Comparison of ENCODE assay signal across 25 cellular contexts in the genomic region with DNA sequence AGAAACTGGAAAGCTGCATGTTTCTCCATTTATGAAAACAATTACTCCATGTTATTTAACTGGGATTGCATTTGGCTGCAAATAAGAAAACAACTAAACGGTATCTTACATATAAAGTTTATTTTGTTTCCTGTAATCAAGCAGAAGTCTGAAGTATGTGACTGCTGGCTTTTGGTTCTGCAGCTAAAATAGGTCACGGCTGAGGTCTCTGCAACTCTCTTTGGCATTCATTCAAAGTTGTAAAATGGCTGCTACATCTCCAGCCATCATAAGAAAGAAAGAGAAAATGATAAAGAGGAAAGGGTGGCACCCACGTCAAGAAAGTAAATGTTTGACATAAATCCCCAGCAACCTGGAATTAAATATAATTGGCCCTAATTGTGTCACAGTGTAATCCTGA.
DNase-seq lines count a peak whose midpoint lies in the region; ATAC-seq and TF ChIP-seq lines count a peak whose summit lies in the region.
"Had no signal": no experiment of that assay in that cellular context is flagged by ENCODE, and none has a peak within 500 bp of the region (broad histone marks: within the 10 kb centered on the region; RNA-seq: fewer than 3 reads in every experiment).

No MANE protein-coding gene starts in this region.

- no peaks in the 10 kb centered on the region for H4K20me1 ChIP-seq in IMR-90 (ENCODE audit: insufficient read depth, low read length)

- no peak overlapping the region for H3K9ac ChIP-seq in IMR-90 (ENCODE audit: low read depth, low read length)

- no TSS peak for BruUV-seq in IMR-90 (replicated peaks; lab: Mats Ljungman, UMichigan)

- TF ChIP-seq CTCF in AG10803 (conservative IDR thresholded peaks at IDR 0.05; ENCODE audit: low read length) (no peak), IMR-90 (conservative IDR thresholded peaks at IDR 0.05; ENCODE audit: low read depth, low read length) (no peak), choroid plexus epithelial cell (conservative IDR thresholded peaks at IDR 0.05; ENCODE audit: low read depth, low read length) (no peak)

- TF ChIP-seq RAD21 in IMR-90 (IDR thresholded peaks at IDR 0.05; ENCODE audit: low read length), result no peak

- DNase-seq in AG10803 (ENCODE audit: low read depth), result peak; percentile 18
- DNase-seq in IMR-90, result no peak
- DNase-seq in choroid plexus epithelial cell (ENCODE audit: low read depth), result peak; percentile 68
- DNase-seq in left kidney (ENCODE audit: low read depth, low spot score), result peak; percentile 10
- DNase-seq in activated naive CD4-positive, alpha-beta T cell treated with anti-CD3 and anti-CD28 coated beads, Interleukin-2, amount 50 U/mL, for 16 hours, result no peak
- no peak for DNase-seq in MV-4-11 (lab: John Stamatoyannopoulos, UW)
- DNase-seq in activated CD4-positive, alpha-beta T cell treated with anti-CD3 and anti-CD28 coated beads for 4 hours, result no peak
- DNase-seq in NCI-H510A treated with DMSO at 0.1 percent for 48 hours (lab: John Stamatoyannopoulos, UW), result no peak
- DNase-seq: activated CD4-positive, alpha-beta T cell treated with anti-CD3 and anti-CD28 coated beads, Interleukin-2, amount 10 ng/mL, durations not matched to agents 24 days and 14 days; activated naive CD4-positive, alpha-beta T cell treated with anti-CD3 and anti-CD28 coated beads, Interleukin-2, amount 10 ng/mL, durations not matched to agents 7 days and 5 days; activated T-cell treated with anti-CD3 and anti-CD28 coated beads, Interleukin-2, amount 50 U/mL, for 72 hours; cerebellar nuclear complex; heart left ventricle; KBM-7; mucosa of descending colon; NCI-H187; NCI-H226; stimulated activated CD4-positive, alpha-beta T cell treated with anti-CD3 and anti-CD28 coated beads, Interleukin-2, amount 100 ng/mL, for 24 hours had no signal

- no peak overlapping the region for H2BK5ac ChIP-seq in IMR-90 (ENCODE audit: low read depth, low read length, poor library complexity, severe bottlenecking)

- no peak overlapping the region for H3K56ac ChIP-seq in IMR-90 (ENCODE audit: extremely low read depth, insufficient read depth, low read length)

- no peak overlapping the region for H4K91ac ChIP-seq in IMR-90 (ENCODE audit: insufficient read depth, low read depth, low read length)

- no peak for TF ChIP-seq POLR2A in IMR-90 (IDR thresholded peaks at IDR 0.05; ENCODE audit: low read depth, low read length)

- no peak overlapping the region for H2AFZ ChIP-seq in IMR-90 (replicated peaks; ENCODE audit: low read length, poor library complexity)

- H3K9me3 ChIP-seq in IMR-90 (ENCODE audit: control insufficient read depth, insufficient read depth, low read length), result no peaks in the 10 kb centered on the region
- H3K9me3 ChIP-seq: ascending aorta, heart left ventricle, mucosa of descending colon, SJSA1, suprapubic skin, vagina had no signal

- H2BK120ac ChIP-seq in IMR-90 (ENCODE audit: low read depth, low read length), result no peak overlapping the region

- WGBS in IMR-90 (ENCODE audit: extremely low coverage in 2 of 2, insufficient read length in 1 of 2), 2 experiments, result no CpG with 5 or more reads among the region's 3 CpGs

- H3K4me3 ChIP-seq in AG10803 (ENCODE audit: low read length) (no peak overlapping the region), IMR-90 (ENCODE audit: insufficient read depth, low read depth, low read length) (no peak overlapping the region), choroid plexus epithelial cell (ENCODE audit: low read depth, low read length) (no peak overlapping the region)
- H3K4me3 ChIP-seq: ascending aorta, heart left ventricle, mucosa of descending colon, SJSA1, suprapubic skin, vagina had no signal

- no peak overlapping the region for H2AK5ac ChIP-seq in IMR-90 (ENCODE audit: low read depth, low read length)

- no peak overlapping the region for H4K5ac ChIP-seq in IMR-90 (ENCODE audit: low read depth, low read length)

- intact Hi-C loops in IMR-90 (cut with micrococcal nuclease), result no loop called here

- no peak overlapping the region for H3K4ac ChIP-seq in IMR-90 (ENCODE audit: low read depth, low read length)

- H3K18ac ChIP-seq in IMR-90 (ENCODE audit: low read depth, low read length), result no peak overlapping the region

- H3K4me2 ChIP-seq in IMR-90 (ENCODE audit: low read depth, low read length), result no peak overlapping the region

- no peaks in the 10 kb centered on the region for H3K4me1 ChIP-seq in IMR-90 (ENCODE audit: control insufficient read depth, insufficient read depth, low read length)
- H3K4me1 ChIP-seq: ascending aorta, SJSA1, vagina had no signal

- no peak overlapping the region for H2BK20ac ChIP-seq in IMR-90 (ENCODE audit: low read depth, low read length)

- no peak overlapping the region for H2AK9ac ChIP-seq in IMR-90 (replicated peaks; ENCODE audit: low read depth, low read length, poor library complexity)

- ATAC-seq in IMR-90 (ENCODE audit: low read depth), result peak; percentile 27; the same call in 1 of the 2 replicates
- ATAC-seq: activated T-cell treated with anti-CD3 and anti-CD28 coated beads, Interleukin-2, amount 50 U/mL, for 72 hours; esophagus mucosa; mucosa of descending colon; Panc1; stimulated activated effector memory CD8-positive, alpha-beta T cell treated with anti-CD3 and anti-CD28 coated beads, Interleukin-12 subunit alpha, Interleukin-12 subunit beta, amount 100 ng/mL, for 72 hours had no signal

- no peak overlapping the region for H3K27ac ChIP-seq in IMR-90 (ENCODE audit: insufficient read depth, low read length)
- H3K27ac ChIP-seq: ascending aorta, SJSA1, suprapubic skin, vagina had no signal

- no peak overlapping the region for H2BK15ac ChIP-seq in IMR-90 (ENCODE audit: low read depth, low read length)

- POLR2A ChIA-PET in IMR-90 (lab: Charles Lee; ENCODE audit: unreplicated experiment), result no interaction called here

- no peaks in the 10 kb centered on the region for H3K79me1 ChIP-seq in IMR-90 (ENCODE audit: low read depth in 1 of 2, low read length in 2 of 2)

- dilution Hi-C loops in IMR-90 (cut with HindIII; ENCODE audit: low sequenced_read_pairs, unreplicated experiment), result no loop called here

- in situ Hi-C loops in IMR-90 (cut with MboI; ENCODE audit: low sequenced_read_pairs), result no loop called here

- no peak overlapping the region for H3K23ac ChIP-seq in IMR-90 (ENCODE audit: low read depth, low read length)

- no peaks in the 10 kb centered on the region for H3K36me3 ChIP-seq in IMR-90 (ENCODE audit: control insufficient read depth, insufficient read depth, low read length)
- H3K36me3 ChIP-seq: ascending aorta, heart left ventricle, SJSA1, suprapubic skin, vagina had no signal

- no peaks in the 10 kb centered on the region for H3K9me1 ChIP-seq in IMR-90 (ENCODE audit: insufficient read depth, low read length)

- CTCF ChIA-PET in IMR-90 (lab: Yijun Ruan, JAX), result interaction anchor here (0.9 kb wide), 1 partner anchor 14 kb away, joined by 3 read pairs; no protein-coding TSS in a partner anchor

- no peak overlapping the region for H3K14ac ChIP-seq in IMR-90 (replicated peaks; ENCODE audit: low read depth, low read length)

- H3K27me3 ChIP-seq in IMR-90 (ENCODE audit: control insufficient read depth, insufficient read depth, low read length), result no peaks in the 10 kb centered on the region
- H3K27me3 ChIP-seq: ascending aorta, heart left ventricle, SJSA1, suprapubic skin, vagina had no signal

- no peak overlapping the region for H4K8ac ChIP-seq in IMR-90 (ENCODE audit: low read depth in 2 of 2, low read length in 2 of 2)

TF ChIP-seq in IMR-90, 13 proteins besides CTCF, POLR2A, EP300 and RAD21:
- no peak for TF ChIP-seq SMC3 (IDR thresholded peaks at IDR 0.05; ENCODE audit: low read depth, low read length)
- no peak for TF ChIP-seq USF2 (IDR thresholded peaks at IDR 0.05; ENCODE audit: low read depth, low read length)
- no peak for TF ChIP-seq RCOR1 (IDR thresholded peaks at IDR 0.05; ENCODE audit: insufficient replicate concordance, low read length)
- TF ChIP-seq CEBPB (IDR thresholded peaks at IDR 0.05; ENCODE audit: low read depth, low read length), result no peak
- no peak for TF ChIP-seq FOS (IDR thresholded peaks at IDR 0.05; ENCODE audit: low read depth, low read length)
- no peak for TF ChIP-seq NFE2L2 (IDR thresholded peaks at IDR 0.05; ENCODE audit: low read depth, low read length)
- no peak for TF ChIP-seq MAZ (IDR thresholded peaks at IDR 0.05; ENCODE audit: borderline replicate concordance, low read depth, low read length)
- TF ChIP-seq MAFK (IDR thresholded peaks at IDR 0.05; ENCODE audit: low read depth, low read length), result no peak
- TF ChIP-seq, protein P1, sequence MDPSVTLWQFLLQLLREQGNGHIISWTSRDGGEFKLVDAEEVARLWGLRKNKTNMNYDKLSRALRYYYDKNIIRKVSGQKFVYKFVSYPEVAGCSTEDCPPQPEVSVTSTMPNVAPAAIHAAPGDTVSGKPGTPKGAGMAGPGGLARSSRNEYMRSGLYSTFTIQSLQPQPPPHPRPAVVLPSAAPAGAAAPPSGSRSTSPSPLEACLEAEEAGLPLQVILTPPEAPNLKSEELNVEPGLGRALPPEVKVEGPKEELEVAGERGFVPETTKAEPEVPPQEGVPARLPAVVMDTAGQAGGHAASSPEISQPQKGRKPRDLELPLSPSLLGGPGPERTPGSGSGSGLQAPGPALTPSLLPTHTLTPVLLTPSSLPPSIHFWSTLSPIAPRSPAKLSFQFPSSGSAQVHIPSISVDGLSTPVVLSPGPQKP (IDR thresholded peaks at IDR 0.05; ENCODE audit: borderline replicate concordance, low read depth, low read length), result no peak
- no peak for TF ChIP-seq RFX5 (IDR thresholded peaks at IDR 0.05; ENCODE audit: low read depth, low read length)
- TF ChIP-seq CHD1 (IDR thresholded peaks at IDR 0.05; ENCODE audit: low read depth, low read length), result no peak
- no peak for TF ChIP-seq MXI1 (IDR thresholded peaks at IDR 0.05; ENCODE audit: borderline replicate concordance, low read depth, low read length)

Comparison
In these comparisons a context has a peak if more than half of its experiments do, and no peak if none do; other contexts are left out.
1. DNase-seq: peak in AG10803 (single experiment), choroid plexus epithelial cell (single experiment) and left kidney (single experiment); none in IMR-90 (single experiment), activated naive CD4-positive, alpha-beta T cell treated with anti-CD3 and anti-CD28 coated beads, Interleukin-2, amount 50 U/mL, for 16 hours (single experiment), MV-4-11 (single experiment), activated CD4-positive, alpha-beta T cell treated with anti-CD3 and anti-CD28 coated beads for 4 hours (0 of 2) and NCI-H510A treated with DMSO at 0.1 percent for 48 hours (single experiment).